10 cellular contexts compared by ENCODE assay signal in genomic region chr18:74139888-74140287, GRCh38. TPM values are rescaled to one million over a fixed set of nuclear protein-coding genes. Genes with fewer than 3 reads are reported as not detected.
A peak's percentile ranks its signal among the peaks of the same experiment; 100 is the strongest.
DNase-seq lines count a peak whose midpoint lies in the region; ATAC-seq, FAIRE-seq and TF ChIP-seq lines count a peak whose summit lies in the region.
"Had no signal": no experiment of that assay in that cellular context is flagged by ENCODE, and none has a peak within 500 bp of the region (broad histone marks: within the 10 kb centered on the region; RNA-seq: fewer than 3 reads in every experiment).

No MANE protein-coding gene starts in this region.

- no peaks in the 10 kb centered on the region for H3K36me3 ChIP-seq in brain microvascular endothelial cell (replicated peaks)
- no peaks in the 10 kb centered on the region for H3K36me3 ChIP-seq in effector memory CD4-positive, alpha-beta T cell (ENCODE audit: control insufficient read depth, insufficient read depth, low read length)

- H3K4me1 ChIP-seq in effector memory CD4-positive, alpha-beta T cell (ENCODE audit: control insufficient read depth, insufficient read depth, low read length, poor library complexity, severe bottlenecking) = no peaks in the 10 kb centered on the region

- peaks cover 6% of the 10 kb centered on the region for H3K27me3 Mint-ChIP-seq in activated CD8-positive, alpha-beta memory T cell treated with anti-CD3 and anti-CD28 coated beads, Interleukin-2, amount 10 ng/mL, durations not matched to agents 7 days and 5 days
- peaks cover 17 to 18% of the 10 kb centered on the region in 2 donors for H3K27me3 Mint-ChIP-seq in stimulated activated naive B cell treated with anti-CD40 and anti-IgM and Interleukin-4, amounts not matched to agents 10 μg/mL and 1 μg/mL and 100 μg/mL, for 72 hours
- H3K27me3 Mint-ChIP-seq in T-helper 17 cell = peaks cover 50% of the 10 kb centered on the region

- H3K9me3 ChIP-seq in T-helper 17 cell (ENCODE audit: control insufficient read depth, low read length, poor library complexity, severe bottlenecking) = no peaks in the 10 kb centered on the region
- H3K9me3 ChIP-seq in effector memory CD4-positive, alpha-beta T cell (ENCODE audit: control insufficient read depth, low read length) = no peaks in the 10 kb centered on the region

- ATAC-seq in activated CD8-positive, alpha-beta memory T cell treated with anti-CD3 and anti-CD28 coated beads, Interleukin-2, amount 10 ng/mL, durations not matched to agents 7 days and 5 days = peak; percentile 83
- peak; percentile 80 to 94 for ATAC-seq in stimulated activated naive B cell treated with anti-CD40 and anti-IgM and Interleukin-4, amounts not matched to agents 10 μg/mL and 1 μg/mL and 100 μg/mL, for 72 hours (replicated peaks)
- no peak for ATAC-seq in T-helper 17 cell

- in situ Hi-C loops in brain microvascular endothelial cell (cut with HindIII; ENCODE audit: low pct_ligation_motif_present, low sequenced_read_pairs) = no loop called here

- H3K4me3 Mint-ChIP-seq in activated CD8-positive, alpha-beta memory T cell treated with anti-CD3 and anti-CD28 coated beads, Interleukin-2, amount 10 ng/mL, durations not matched to agents 7 days and 5 days = no peak overlapping the region
- H3K4me3 Mint-ChIP-seq in stimulated activated naive B cell treated with anti-CD40 and anti-IgM and Interleukin-4, amounts not matched to agents 10 μg/mL and 1 μg/mL and 100 μg/mL, for 72 hours = peak overlapping the region; percentile 21 to 49
- no peak overlapping the region for H3K4me3 Mint-ChIP-seq in T-helper 17 cell

- H3K4me1 Mint-ChIP-seq in activated CD8-positive, alpha-beta memory T cell treated with anti-CD3 and anti-CD28 coated beads, Interleukin-2, amount 10 ng/mL, durations not matched to agents 7 days and 5 days = peaks cover 12% of the 10 kb centered on the region
- H3K4me1 Mint-ChIP-seq in stimulated activated naive B cell treated with anti-CD40 and anti-IgM and Interleukin-4, amounts not matched to agents 10 μg/mL and 1 μg/mL and 100 μg/mL, for 72 hours = peaks cover 6 to 13% of the 10 kb centered on the region in 2 donors
- H3K4me1 Mint-ChIP-seq in T-helper 17 cell = peaks cover 8% of the 10 kb centered on the region

- H3K9me3 Mint-ChIP-seq in activated CD8-positive, alpha-beta memory T cell treated with anti-CD3 and anti-CD28 coated beads, Interleukin-2, amount 10 ng/mL, durations not matched to agents 7 days and 5 days (ENCODE audit: low read depth) = no peaks in the 10 kb centered on the region
- no peaks in the 10 kb centered on the region for H3K9me3 Mint-ChIP-seq in stimulated activated naive B cell treated with anti-CD40 and anti-IgM and Interleukin-4, amounts not matched to agents 10 μg/mL and 1 μg/mL and 100 μg/mL, for 72 hours

- no peak for TF ChIP-seq CTCF in brain microvascular endothelial cell (IDR thresholded peaks at IDR 0.05; ENCODE audit: low read depth, low read length, missing control alignments)

- no peaks in the 10 kb centered on the region for H3K36me3 Mint-ChIP-seq in activated CD8-positive, alpha-beta memory T cell treated with anti-CD3 and anti-CD28 coated beads, Interleukin-2, amount 10 ng/mL, durations not matched to agents 7 days and 5 days
- H3K36me3 Mint-ChIP-seq in stimulated activated naive B cell treated with anti-CD40 and anti-IgM and Interleukin-4, amounts not matched to agents 10 μg/mL and 1 μg/mL and 100 μg/mL, for 72 hours = peaks cover 0 to 3% of the 10 kb centered on the region in 2 donors
- peaks cover 8% of the 10 kb centered on the region for H3K36me3 Mint-ChIP-seq in T-helper 17 cell (ENCODE audit: low read depth)

- H3K27ac ChIP-seq in brain microvascular endothelial cell = peak overlapping the region; percentile 42
- no peak overlapping the region for H3K27ac ChIP-seq in effector memory CD4-positive, alpha-beta T cell (ENCODE audit: insufficient read depth, low read length, poor library complexity, severe bottlenecking)
- H3K27ac ChIP-seq: skin epidermis had no signal

- H3K4me3 ChIP-seq in brain microvascular endothelial cell (ENCODE audit: low read depth, low read length) = no peak overlapping the region
- H3K4me3 ChIP-seq in effector memory CD4-positive, alpha-beta T cell (ENCODE audit: insufficient read depth, low read depth, low read length, poor library complexity, severe bottlenecking) = no peak overlapping the region
- H3K4me3 ChIP-seq: skin epidermis had no signal

- H3K27me3 ChIP-seq in brain microvascular endothelial cell (replicated peaks) = no peaks in the 10 kb centered on the region
- no peaks in the 10 kb centered on the region for H3K27me3 ChIP-seq in effector memory CD4-positive, alpha-beta T cell (replicated peaks; ENCODE audit: control insufficient read depth, insufficient read depth, low read length, poor library complexity, severe bottlenecking)

- CTCF ChIA-PET in activated CD8-positive, alpha-beta memory T cell treated with anti-CD3 and anti-CD28 coated beads, Interleukin-2, amount 10 ng/mL, durations not matched to agents 7 days and 5 days (lab: Charles Lee) = interaction anchor here (0.7 to 1.5 kb wide), 2 partner anchors 100 to 412 kb away, joined by 3 to 4 read pairs; no protein-coding TSS in a partner anchor

- no peak for FAIRE-seq in GM19239 (lab: Jason Lieb, UNC)

- DNase-seq in activated CD8-positive, alpha-beta memory T cell treated with anti-CD3 and anti-CD28 coated beads, Interleukin-2, amount 10 ng/mL, durations not matched to agents 7 days and 5 days = no peak
- DNase-seq in activated CD8-positive, alpha-beta memory T cell treated with anti-CD3 and anti-CD28 coated beads for 24 hours = no peak
- DNase-seq in M059J (ENCODE audit: low read depth) (peak; percentile 54), brain microvascular endothelial cell (peak; percentile 83), T-helper 17 cell (no peak), GM19239 (ENCODE audit: insufficient read length, low spot score) (no peak)
- no peak for DNase-seq in stimulated activated naive B cell treated with anti-CD40 and anti-IgM and Interleukin-4, amounts not matched to agents 10 μg/mL and 1 μg/mL and 100 μg/mL, for 72 hours
- no peak for DNase-seq in effector memory CD4-positive, alpha-beta T cell
- DNase-seq: NCI-H1694 treated with DMSO at 0.1 percent for 48 hours had no signal

- peak overlapping the region; percentile 55 for H3K27ac Mint-ChIP-seq in activated CD8-positive, alpha-beta memory T cell treated with anti-CD3 and anti-CD28 coated beads, Interleukin-2, amount 10 ng/mL, durations not matched to agents 7 days and 5 days
- H3K27ac Mint-ChIP-seq in stimulated activated naive B cell treated with anti-CD40 and anti-IgM and Interleukin-4, amounts not matched to agents 10 μg/mL and 1 μg/mL and 100 μg/mL, for 72 hours = peak overlapping the region; percentile 81
- H3K27ac Mint-ChIP-seq in T-helper 17 cell = no peak overlapping the region

RNA-seq across cellular contexts. Expression of gene FBXO15, which starts 7.7 kb away (rescaled TPM):
- under 1 TPM; 0.23 to 0.70 TPM for total RNA-seq in activated CD8-positive, alpha-beta memory T cell treated with anti-CD3 and anti-CD28 coated beads, Interleukin-2, amount 10 ng/mL, durations not matched to agents 7 days and 5 days
- 0.17 and 0.71 TPM in 2 replicates for total RNA-seq in M059J (2014; rRNA removed; shearing (Covaris generic))
- total RNA-seq in T-helper 17 cell = under 1 TPM; 0.63 to 0.75 TPM

RNA-seq across cellular contexts. Expression of gene TIMM21, which starts 8.4 kb away (rescaled TPM):
- total RNA-seq in activated CD8-positive, alpha-beta memory T cell treated with anti-CD3 and anti-CD28 coated beads, Interleukin-2, amount 10 ng/mL, durations not matched to agents 7 days and 5 days = 10 to 100 TPM; 30.4 to 37.4 TPM
- 45.3 and 54.2 TPM in 2 replicates for total RNA-seq in M059J (2014; rRNA removed; shearing (Covaris generic))
- total RNA-seq in T-helper 17 cell = 10 to 100 TPM; 10.3 to 12.1 TPM

Comparison
In these comparisons a context has a peak if more than half of its experiments do, and no peak if none do; other contexts are left out.
1. DNase-seq: peak in M059J (single experiment) and brain microvascular endothelial cell (single experiment); none in activated CD8-positive, alpha-beta memory T cell treated with anti-CD3 and anti-CD28 coated beads, Interleukin-2, amount 10 ng/mL, durations not matched to agents 7 days and 5 days (single experiment), activated CD8-positive, alpha-beta memory T cell treated with anti-CD3 and anti-CD28 coated beads for 24 hours (single experiment), stimulated activated naive B cell treated with anti-CD40 and anti-IgM and Interleukin-4, amounts not matched to agents 10 μg/mL and 1 μg/mL and 100 μg/mL, for 72 hours (single experiment), T-helper 17 cell (0 of 3), GM19239 (single experiment) and effector memory CD4-positive, alpha-beta T cell (0 of 3).
2. H3K4me3 Mint-ChIP-seq: peak in stimulated activated naive B cell treated with anti-CD40 and anti-IgM and Interleukin-4, amounts not matched to agents 10 μg/mL and 1 μg/mL and 100 μg/mL, for 72 hours (2 of 2); none in activated CD8-positive, alpha-beta memory T cell treated with anti-CD3 and anti-CD28 coated beads, Interleukin-2, amount 10 ng/mL, durations not matched to agents 7 days and 5 days (single experiment) and T-helper 17 cell (single experiment).